Comparison of ENCODE assay signal across 18 cellular contexts in genomic region chrX:112025753-112026152, GRCh38. TPM values are rescaled to one million over a fixed set of nuclear protein-coding genes. Genes with fewer than 3 reads are reported as not detected.
A peak's percentile ranks its signal among the peaks of the same experiment; 100 is the strongest.
DNase-seq lines count a peak whose midpoint lies in the region; ATAC-seq, FAIRE-seq and TF ChIP-seq lines count a peak whose summit lies in the region.
"Had no signal": no experiment of that assay in that cellular context is flagged by ENCODE, and none has a peak within 500 bp of the region (broad histone marks: within the 10 kb centered on the region; RNA-seq: fewer than 3 reads in every experiment).

No MANE protein-coding gene starts in this region.

- no peaks in the 10 kb centered on the region for H3K27me3 Mint-ChIP-seq in astrocyte (ENCODE audit: low read depth, unreplicated experiment)
- H3K27me3 Mint-ChIP-seq in stimulated activated memory B cell treated with anti-CD40 and anti-IgM and Interleukin-4, amounts not matched to agents 10 μg/mL and 1 μg/mL and 100 μg/mL, for 72 hours = no peaks in the 10 kb centered on the region

- H4K20me1 ChIP-seq in astrocyte (ENCODE audit: insufficient read depth, low read length) (no peaks in the 10 kb centered on the region), GM23248 (ENCODE audit: insufficient read depth) (no peaks in the 10 kb centered on the region), MM.1S (ENCODE audit: insufficient read depth, low read length) (no peaks in the 10 kb centered on the region)

- H3K27ac ChIP-seq in astrocyte (ENCODE audit: low read depth, low read length) (no peak overlapping the region), GM23248 (no peak overlapping the region), MM.1S (ENCODE audit: low read length) (no peak overlapping the region)
- H3K27ac ChIP-seq: neutrophil, right atrium auricular region had no signal

- no peak overlapping the region for H3K9ac ChIP-seq in astrocyte (ENCODE audit: low read length)
- no peak overlapping the region for H3K9ac ChIP-seq in GM23248
- H3K9ac ChIP-seq in MM.1S (ENCODE audit: low read length) = no peak overlapping the region

- no peak for TF ChIP-seq CTCF in astrocyte (IDR thresholded peaks at IDR 0.05; ENCODE audit: insufficient read depth, low read depth, low read length)
- no peak for TF ChIP-seq CTCF in MM.1S (IDR thresholded peaks at IDR 0.05; ENCODE audit: low read length)

- FAIRE-seq in astrocyte (lab: Jason Lieb, UNC) = peak; percentile 70
- FAIRE-seq: bronchial epithelial cell had no signal

- no peaks in the 10 kb centered on the region for H3K9me2 ChIP-seq in GM23248 (ENCODE audit: insufficient read depth)
- H3K9me2 ChIP-seq in MM.1S (replicated peaks; ENCODE audit: insufficient read depth, low read length) = no peaks in the 10 kb centered on the region

- no peaks in the 10 kb centered on the region for H3K36me3 Mint-ChIP-seq in astrocyte (ENCODE audit: low read depth, unreplicated experiment)
- H3K36me3 Mint-ChIP-seq in stimulated activated memory B cell treated with anti-CD40 and anti-IgM and Interleukin-4, amounts not matched to agents 10 μg/mL and 1 μg/mL and 100 μg/mL, for 72 hours = no peaks in the 10 kb centered on the region
- H3K36me3 Mint-ChIP-seq: mesothelial cell of epicardium had no signal

- H3K4me1 ChIP-seq in astrocyte (ENCODE audit: insufficient read depth, low read length) = no peaks in the 10 kb centered on the region
- no peaks in the 10 kb centered on the region for H3K4me1 ChIP-seq in GM23248 (ENCODE audit: insufficient read depth)
- H3K4me1 ChIP-seq in MM.1S (ENCODE audit: low read length) = no peaks in the 10 kb centered on the region
- H3K4me1 ChIP-seq: right atrium auricular region had no signal

- in situ Hi-C loops in GM23248 (cut with MboI) = no loop called here

- H3K4me3 Mint-ChIP-seq in astrocyte (ENCODE audit: unreplicated experiment) = no peak overlapping the region
- H3K4me3 Mint-ChIP-seq in stimulated activated memory B cell treated with anti-CD40 and anti-IgM and Interleukin-4, amounts not matched to agents 10 μg/mL and 1 μg/mL and 100 μg/mL, for 72 hours = no peak overlapping the region
- H3K4me3 Mint-ChIP-seq: activated T-cell treated with anti-CD3 and anti-CD28 coated beads, Interleukin-2, amount 50 U/mL, for 4 hours; mesothelial cell of epicardium had no signal

- H2AFZ ChIP-seq in astrocyte (ENCODE audit: low read depth, low read length) (no peak overlapping the region), GM23248 (no peak overlapping the region), MM.1S (ENCODE audit: low read length) (no peak overlapping the region)

- H3K4me3 ChIP-seq in astrocyte (ENCODE audit: insufficient read depth, low read depth, low read length) (no peak overlapping the region), GM23248 (no peak overlapping the region), MM.1S (ENCODE audit: low read length) (no peak overlapping the region)
- H3K4me3 ChIP-seq: right atrium auricular region had no signal

- H3K9me3 Mint-ChIP-seq in astrocyte (ENCODE audit: unreplicated experiment) = no peaks in the 10 kb centered on the region
- H3K9me3 Mint-ChIP-seq in stimulated activated memory B cell treated with anti-CD40 and anti-IgM and Interleukin-4, amounts not matched to agents 10 μg/mL and 1 μg/mL and 100 μg/mL, for 72 hours = no peaks in the 10 kb centered on the region
- H3K9me3 Mint-ChIP-seq: activated T-cell treated with anti-CD3 and anti-CD28 coated beads, Interleukin-2, amount 50 U/mL, for 4 hours had no signal

- no peaks in the 10 kb centered on the region for H3F3A ChIP-seq in GM23248 (ENCODE audit: insufficient read depth)
- H3F3A ChIP-seq in MM.1S (ENCODE audit: insufficient read depth, low read length) = no peaks in the 10 kb centered on the region

- no peak overlapping the region for H3K27ac Mint-ChIP-seq in astrocyte (ENCODE audit: unreplicated experiment)
- H3K27ac Mint-ChIP-seq in stimulated activated memory B cell treated with anti-CD40 and anti-IgM and Interleukin-4, amounts not matched to agents 10 μg/mL and 1 μg/mL and 100 μg/mL, for 72 hours = no peak overlapping the region
- H3K27ac Mint-ChIP-seq: mesothelial cell of epicardium had no signal

- H3K27me3 ChIP-seq in astrocyte (ENCODE audit: insufficient read depth, low read length) (no peaks in the 10 kb centered on the region), GM23248 (replicated peaks; ENCODE audit: insufficient read depth) (no peaks in the 10 kb centered on the region), MM.1S (replicated peaks; ENCODE audit: insufficient read depth, low read length) (no peaks in the 10 kb centered on the region)
- H3K27me3 ChIP-seq: neutrophil, right atrium auricular region had no signal

- 45 to 50% methylated on average over 1 of the region's 1 CpG for WGBS in GM23248 (ENCODE audit: low coverage in 1 of 2, low lambda C conversion rate in 2 of 2, missing lambda C conversion rate in 2 of 2), 2 experiments

- peak; percentile 64 for ATAC-seq in GM18520 (IDR thresholded peaks at IDR 0.05; ENCODE audit: unreplicated experiment)
- ATAC-seq in GM21515 (IDR thresholded peaks at IDR 0.05; ENCODE audit: unreplicated experiment) = peak; percentile 78
- peak; percentile 53 for ATAC-seq in HG02981 (IDR thresholded peaks at IDR 0.05; ENCODE audit: unreplicated experiment)
- no peak for ATAC-seq in stimulated activated memory B cell treated with anti-CD40 and anti-IgM and Interleukin-4, amounts not matched to agents 10 μg/mL and 1 μg/mL and 100 μg/mL, for 72 hours
- ATAC-seq: activated T-cell treated with anti-CD3 and anti-CD28 coated beads, Interleukin-2, amount 50 U/mL, for 4 hours had no signal

- H3K79me2 ChIP-seq in astrocyte (ENCODE audit: insufficient read depth, low read length) (no peaks in the 10 kb centered on the region), GM23248 (ENCODE audit: insufficient read depth) (no peaks in the 10 kb centered on the region), MM.1S (ENCODE audit: low read length) (no peaks in the 10 kb centered on the region)

- H3K9me3 ChIP-seq in astrocyte (ENCODE audit: insufficient read depth, low read depth, low read length) (no peaks in the 10 kb centered on the region), GM23248 (ENCODE audit: low read depth) (no peaks in the 10 kb centered on the region), MM.1S (replicated peaks; ENCODE audit: insufficient read depth, low read length) (no peaks in the 10 kb centered on the region)
- H3K9me3 ChIP-seq: neutrophil, right atrium auricular region had no signal

- no peaks in the 10 kb centered on the region for H3K4me1 Mint-ChIP-seq in astrocyte (ENCODE audit: low read depth, unreplicated experiment)
- no peaks in the 10 kb centered on the region for H3K4me1 Mint-ChIP-seq in stimulated activated memory B cell treated with anti-CD40 and anti-IgM and Interleukin-4, amounts not matched to agents 10 μg/mL and 1 μg/mL and 100 μg/mL, for 72 hours
- H3K4me1 Mint-ChIP-seq: mesothelial cell of epicardium had no signal

- H3K36me3 ChIP-seq in astrocyte (ENCODE audit: insufficient read depth, low read length) (no peaks in the 10 kb centered on the region), GM23248 (ENCODE audit: low read depth) (no peaks in the 10 kb centered on the region), MM.1S (replicated peaks; ENCODE audit: insufficient read depth, low read length) (no peaks in the 10 kb centered on the region)
- H3K36me3 ChIP-seq: neutrophil, right atrium auricular region had no signal

- H3K4me2 ChIP-seq in astrocyte (ENCODE audit: low read length) (no peak overlapping the region), GM23248 (ENCODE audit: unreplicated experiment) (no peak overlapping the region), MM.1S (ENCODE audit: low read depth, low read length) (no peak overlapping the region)

- DNase-seq in astrocyte (ENCODE audit: low read depth) = no peak
- DNase-seq in GM23248 = no peak
- no peak for DNase-seq in MM.1S
- DNase-seq in activated naive CD4-positive, alpha-beta T cell (lab: John Stamatoyannopoulos, UW) = no peak
- DNase-seq: activated CD4-positive, alpha-beta T cell treated with anti-CD3 and anti-CD28 coated beads, Interleukin-2, amount 50 U/mL, for 1 hour; activated T-cell treated with anti-CD3 and anti-CD28 coated beads, Interleukin-2, amount 50 U/mL, for 4 hours; effector CD4-positive, alpha-beta T cell; kidney glomerular epithelial cell; NCI-H187 treated with DMSO at 0.1 percent for 48 hours; NCI-H524 had no signal

RNA-seq across cellular contexts. Expression of gene TRPC5, which starts 56.8 kb away (rescaled TPM):
- total RNA-seq in astrocyte = not detected in 2 replicates
- total RNA-seq in GM23248 (2014; rRNA removed; shearing (Covaris generic)) = not detected in 2 replicates
- polyA plus RNA-seq in GM23248 (2016; fragmentation: Nextera tagmentation; extraction: Ambion mirVana) = not detected in 2 replicates
- total RNA-seq: activated T-cell treated with anti-CD3 and anti-CD28 coated beads, Interleukin-2, amount 50 U/mL, for 4 hours had no signal

RNA-seq across cellular contexts. Expression of gene RTL4, which starts 57.1 kb away (rescaled TPM):
- not detected in 2 replicates for total RNA-seq in astrocyte
- total RNA-seq in GM23248 (2014; rRNA removed; shearing (Covaris generic)) = not detected in 2 replicates
- not detected in 2 replicates for polyA plus RNA-seq in GM23248 (2016; fragmentation: Nextera tagmentation; extraction: Ambion mirVana)
- total RNA-seq: activated T-cell treated with anti-CD3 and anti-CD28 coated beads, Interleukin-2, amount 50 U/mL, for 4 hours; bronchial epithelial cell; mesothelial cell of epicardium; right atrium auricular region had no signal
